In the genomic region with DNA sequence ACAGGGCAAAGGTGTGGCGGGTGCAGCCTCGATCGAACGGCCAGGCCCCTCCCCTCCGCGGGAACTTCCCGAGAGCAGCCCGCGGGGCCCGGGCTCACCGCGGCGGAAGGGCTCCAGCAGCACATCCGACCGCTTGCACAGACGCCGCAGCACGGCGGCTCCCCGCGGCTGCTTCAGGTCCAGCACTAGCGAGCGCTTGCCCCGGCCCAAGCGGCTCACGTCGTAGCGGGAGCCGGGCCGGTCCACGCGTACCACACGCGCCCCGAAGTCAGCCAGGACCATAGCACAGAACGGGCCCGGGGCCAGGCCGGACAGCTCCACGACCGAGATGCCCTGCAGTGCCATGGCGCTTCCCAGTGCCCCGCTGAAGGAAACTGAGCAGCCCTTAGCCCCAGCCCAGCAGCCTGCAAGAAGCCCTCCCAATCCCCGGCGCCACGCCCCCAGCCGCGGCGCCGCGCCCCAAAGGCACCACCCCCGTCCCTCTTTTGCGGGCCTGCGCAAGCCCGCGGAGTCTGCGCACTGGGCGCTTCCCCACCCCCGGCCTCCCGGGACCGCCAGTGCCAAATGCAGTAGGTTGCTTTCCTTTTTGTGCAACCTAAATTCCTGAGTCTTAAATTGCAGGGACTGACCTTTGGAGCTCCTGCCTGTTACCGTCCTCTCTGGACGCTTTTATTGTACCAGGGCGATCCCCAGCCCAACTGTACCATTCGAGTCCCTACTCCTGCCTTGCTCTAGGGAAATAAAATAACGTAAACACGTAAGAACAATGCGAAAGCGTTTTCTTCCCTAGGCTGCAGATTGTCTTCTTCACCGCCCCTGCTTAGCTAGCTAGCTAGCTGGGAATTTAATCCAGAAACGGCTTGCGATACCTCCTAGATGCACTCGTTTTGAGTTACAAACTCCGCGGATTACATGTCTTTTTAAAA, we compare ENCODE assay signal across 1 cellular context.
A peak's percentile ranks its signal among the peaks of the same experiment; 100 is the strongest.
TF ChIP-seq lines count a peak whose summit lies in the region.

A gene (minus strand): TSS at position 376 of the 926 bp plus-strand sequence. CDS start 31 bp downstream, at position 345.

TF ChIP-seq in K562, 482 proteins besides CTCF, POLR2A, EP300 and RAD21 (continued from another document and continues in another):
- TF ChIP-seq PHF21A (IDR thresholded peaks at IDR 0.05; ENCODE audit: borderline replicate concordance, low read depth) (peak; percentile 63; the same call in 1 of the 2 replicates), MAZ (CRISPR knock-in tag; conservative IDR thresholded peaks at IDR 0.05 in 1 of 2, IDR thresholded peaks at IDR 0.05 in 1 of 2) (peak in 1 of 2 experiments; percentile 68), RBFOX2 (IDR thresholded peaks at IDR 0.05; ENCODE audit: low read depth, low read length) (peak; percentile 91), RBM34 (IDR thresholded peaks at IDR 0.05; ENCODE audit: borderline replicate concordance, insufficient read depth, low read length) (0 out of 2 replicates have a peak, but pooled peaks have one; percentile 85), ARID1B (IDR thresholded peaks at IDR 0.05) (0 out of 2 replicates have a peak, but pooled peaks have one; percentile 6), RNF2 (IDR thresholded peaks at IDR 0.05) (peak; percentile 74), TAF7 (tag; IDR thresholded peaks at IDR 0.05) (peak; percentile 51; the same call in 1 of the 2 replicates), TAF1 (IDR thresholded peaks at IDR 0.05; ENCODE audit: control insufficient read depth, extremely low read depth, insufficient read depth, low read length, severe bottlenecking) (peak; percentile 66), EP400 (IDR thresholded peaks at IDR 0.05) (peak; percentile 71), LCOR (CRISPR knock-in tag; IDR thresholded peaks at IDR 0.05) (peak; percentile 81), RBM25 (IDR thresholded peaks at IDR 0.05; ENCODE audit: low read depth, low read length, severe bottlenecking) (no peak), HNRNPLL (IDR thresholded peaks at IDR 0.05; ENCODE audit: low read depth, low read length, poor library complexity, severe bottlenecking) (peak; percentile 99), U2AF1 (optimal IDR thresholded peaks at IDR 0.05; ENCODE audit: low read depth, low read length) (peak; percentile 83), ATF1 (CRISPR knock-in tag; IDR thresholded peaks at IDR 0.05) (no peak), ATF1 (tag; IDR thresholded peaks at IDR 0.05) (peak; percentile 47), MTA2 (IDR thresholded peaks at IDR 0.05; ENCODE audit: low read depth) (no peak), NBN (IDR thresholded peaks at IDR 0.05; ENCODE audit: low read depth) (peak; percentile 45; the same call in 1 of the 2 replicates), ZNF146 (CRISPR knock-in tag; IDR thresholded peaks at IDR 0.05; ENCODE audit: unreplicated experiment) (no peak), ZSCAN29 (IDR thresholded peaks at IDR 0.05) (peak; percentile 61; the same call in 1 of the 2 replicates), BMI1 (IDR thresholded peaks at IDR 0.05; ENCODE audit: low read length) (no peak), POU5F1 (IDR thresholded peaks at IDR 0.05; ENCODE audit: borderline replicate concordance, low read depth, low read length, partially characterized antibody) (peak; percentile 32), ZNF3 (CRISPR knock-in tag; IDR thresholded peaks at IDR 0.05) (0 out of 2 replicates have a peak, but pooled peaks have one; percentile 35), HNRNPH1 (optimal IDR thresholded peaks at IDR 0.05; ENCODE audit: low read depth, low read length) (no peak), RB1 (IDR thresholded peaks at IDR 0.05; ENCODE audit: low read depth) (peak; percentile 63), ZNF24 (IDR thresholded peaks at IDR 0.05) (no peak), KDM2B (CRISPR knock-in tag; IDR thresholded peaks at IDR 0.05) (peak; percentile 89)
- TF ChIP-seq, protein P1, sequence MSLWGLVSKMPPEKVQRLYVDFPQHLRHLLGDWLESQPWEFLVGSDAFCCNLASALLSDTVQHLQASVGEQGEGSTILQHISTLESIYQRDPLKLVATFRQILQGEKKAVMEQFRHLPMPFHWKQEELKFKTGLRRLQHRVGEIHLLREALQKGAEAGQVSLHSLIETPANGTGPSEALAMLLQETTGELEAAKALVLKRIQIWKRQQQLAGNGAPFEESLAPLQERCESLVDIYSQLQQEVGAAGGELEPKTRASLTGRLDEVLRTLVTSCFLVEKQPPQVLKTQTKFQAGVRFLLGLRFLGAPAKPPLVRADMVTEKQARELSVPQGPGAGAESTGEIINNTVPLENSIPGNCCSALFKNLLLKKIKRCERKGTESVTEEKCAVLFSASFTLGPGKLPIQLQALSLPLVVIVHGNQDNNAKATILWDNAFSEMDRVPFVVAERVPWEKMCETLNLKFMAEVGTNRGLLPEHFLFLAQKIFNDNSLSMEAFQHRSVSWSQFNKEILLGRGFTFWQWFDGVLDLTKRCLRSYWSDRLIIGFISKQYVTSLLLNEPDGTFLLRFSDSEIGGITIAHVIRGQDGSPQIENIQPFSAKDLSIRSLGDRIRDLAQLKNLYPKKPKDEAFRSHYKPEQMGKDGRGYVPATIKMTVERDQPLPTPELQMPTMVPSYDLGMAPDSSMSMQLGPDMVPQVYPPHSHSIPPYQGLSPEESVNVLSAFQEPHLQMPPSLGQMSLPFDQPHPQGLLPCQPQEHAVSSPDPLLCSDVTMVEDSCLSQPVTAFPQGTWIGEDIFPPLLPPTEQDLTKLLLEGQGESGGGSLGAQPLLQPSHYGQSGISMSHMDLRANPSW (CRISPR knock-in tag; IDR thresholded peaks at IDR 0.05), result 0 out of 2 replicates have a peak, but pooled peaks have one; percentile 28
- TF ChIP-seq, protein P2, sequence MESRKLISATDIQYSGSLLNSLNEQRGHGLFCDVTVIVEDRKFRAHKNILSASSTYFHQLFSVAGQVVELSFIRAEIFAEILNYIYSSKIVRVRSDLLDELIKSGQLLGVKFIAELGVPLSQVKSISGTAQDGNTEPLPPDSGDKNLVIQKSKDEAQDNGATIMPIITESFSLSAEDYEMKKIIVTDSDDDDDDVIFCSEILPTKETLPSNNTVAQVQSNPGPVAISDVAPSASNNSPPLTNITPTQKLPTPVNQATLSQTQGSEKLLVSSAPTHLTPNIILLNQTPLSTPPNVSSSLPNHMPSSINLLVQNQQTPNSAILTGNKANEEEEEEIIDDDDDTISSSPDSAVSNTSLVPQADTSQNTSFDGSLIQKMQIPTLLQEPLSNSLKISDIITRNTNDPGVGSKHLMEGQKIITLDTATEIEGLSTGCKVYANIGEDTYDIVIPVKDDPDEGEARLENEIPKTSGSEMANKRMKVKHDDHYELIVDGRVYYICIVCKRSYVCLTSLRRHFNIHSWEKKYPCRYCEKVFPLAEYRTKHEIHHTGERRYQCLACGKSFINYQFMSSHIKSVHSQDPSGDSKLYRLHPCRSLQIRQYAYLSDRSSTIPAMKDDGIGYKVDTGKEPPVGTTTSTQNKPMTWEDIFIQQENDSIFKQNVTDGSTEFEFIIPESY (CRISPR knock-in tag; IDR thresholded peaks at IDR 0.05), result peak; percentile 49
- TF ChIP-seq, protein P3, sequence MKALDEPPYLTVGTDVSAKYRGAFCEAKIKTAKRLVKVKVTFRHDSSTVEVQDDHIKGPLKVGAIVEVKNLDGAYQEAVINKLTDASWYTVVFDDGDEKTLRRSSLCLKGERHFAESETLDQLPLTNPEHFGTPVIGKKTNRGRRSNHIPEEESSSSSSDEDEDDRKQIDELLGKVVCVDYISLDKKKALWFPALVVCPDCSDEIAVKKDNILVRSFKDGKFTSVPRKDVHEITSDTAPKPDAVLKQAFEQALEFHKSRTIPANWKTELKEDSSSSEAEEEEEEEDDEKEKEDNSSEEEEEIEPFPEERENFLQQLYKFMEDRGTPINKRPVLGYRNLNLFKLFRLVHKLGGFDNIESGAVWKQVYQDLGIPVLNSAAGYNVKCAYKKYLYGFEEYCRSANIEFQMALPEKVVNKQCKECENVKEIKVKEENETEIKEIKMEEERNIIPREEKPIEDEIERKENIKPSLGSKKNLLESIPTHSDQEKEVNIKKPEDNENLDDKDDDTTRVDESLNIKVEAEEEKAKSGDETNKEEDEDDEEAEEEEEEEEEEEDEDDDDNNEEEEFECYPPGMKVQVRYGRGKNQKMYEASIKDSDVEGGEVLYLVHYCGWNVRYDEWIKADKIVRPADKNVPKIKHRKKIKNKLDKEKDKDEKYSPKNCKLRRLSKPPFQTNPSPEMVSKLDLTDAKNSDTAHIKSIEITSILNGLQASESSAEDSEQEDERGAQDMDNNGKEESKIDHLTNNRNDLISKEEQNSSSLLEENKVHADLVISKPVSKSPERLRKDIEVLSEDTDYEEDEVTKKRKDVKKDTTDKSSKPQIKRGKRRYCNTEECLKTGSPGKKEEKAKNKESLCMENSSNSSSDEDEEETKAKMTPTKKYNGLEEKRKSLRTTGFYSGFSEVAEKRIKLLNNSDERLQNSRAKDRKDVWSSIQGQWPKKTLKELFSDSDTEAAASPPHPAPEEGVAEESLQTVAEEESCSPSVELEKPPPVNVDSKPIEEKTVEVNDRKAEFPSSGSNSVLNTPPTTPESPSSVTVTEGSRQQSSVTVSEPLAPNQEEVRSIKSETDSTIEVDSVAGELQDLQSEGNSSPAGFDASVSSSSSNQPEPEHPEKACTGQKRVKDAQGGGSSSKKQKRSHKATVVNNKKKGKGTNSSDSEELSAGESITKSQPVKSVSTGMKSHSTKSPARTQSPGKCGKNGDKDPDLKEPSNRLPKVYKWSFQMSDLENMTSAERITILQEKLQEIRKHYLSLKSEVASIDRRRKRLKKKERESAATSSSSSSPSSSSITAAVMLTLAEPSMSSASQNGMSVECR (CRISPR knock-in tag; IDR thresholded peaks at IDR 0.05), result peak; percentile 71; the same call in 1 of the 2 replicates
- TF ChIP-seq, protein P4, sequence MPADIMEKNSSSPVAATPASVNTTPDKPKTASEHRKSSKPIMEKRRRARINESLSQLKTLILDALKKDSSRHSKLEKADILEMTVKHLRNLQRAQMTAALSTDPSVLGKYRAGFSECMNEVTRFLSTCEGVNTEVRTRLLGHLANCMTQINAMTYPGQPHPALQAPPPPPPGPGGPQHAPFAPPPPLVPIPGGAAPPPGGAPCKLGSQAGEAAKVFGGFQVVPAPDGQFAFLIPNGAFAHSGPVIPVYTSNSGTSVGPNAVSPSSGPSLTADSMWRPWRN (IDR thresholded peaks at IDR 0.05; ENCODE audit: low read depth), result peak; percentile 62; the same call in 1 of the 2 replicates
- TF ChIP-seq, protein P5, sequence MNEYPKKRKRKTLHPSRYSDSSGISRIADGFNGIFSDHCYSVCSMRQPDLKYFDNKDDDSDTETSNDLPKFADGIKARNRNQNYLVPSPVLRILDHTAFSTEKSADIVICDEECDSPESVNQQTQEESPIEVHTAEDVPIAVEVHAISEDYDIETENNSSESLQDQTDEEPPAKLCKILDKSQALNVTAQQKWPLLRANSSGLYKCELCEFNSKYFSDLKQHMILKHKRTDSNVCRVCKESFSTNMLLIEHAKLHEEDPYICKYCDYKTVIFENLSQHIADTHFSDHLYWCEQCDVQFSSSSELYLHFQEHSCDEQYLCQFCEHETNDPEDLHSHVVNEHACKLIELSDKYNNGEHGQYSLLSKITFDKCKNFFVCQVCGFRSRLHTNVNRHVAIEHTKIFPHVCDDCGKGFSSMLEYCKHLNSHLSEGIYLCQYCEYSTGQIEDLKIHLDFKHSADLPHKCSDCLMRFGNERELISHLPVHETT (CRISPR knock-in tag; conservative IDR thresholded peaks at IDR 0.05 in 1 of 2, IDR thresholded peaks at IDR 0.05 in 1 of 2), result peak in 1 of 2 experiments; percentile 81; a peak in 2 of 4 replicates
- TF ChIP-seq, protein P6, sequence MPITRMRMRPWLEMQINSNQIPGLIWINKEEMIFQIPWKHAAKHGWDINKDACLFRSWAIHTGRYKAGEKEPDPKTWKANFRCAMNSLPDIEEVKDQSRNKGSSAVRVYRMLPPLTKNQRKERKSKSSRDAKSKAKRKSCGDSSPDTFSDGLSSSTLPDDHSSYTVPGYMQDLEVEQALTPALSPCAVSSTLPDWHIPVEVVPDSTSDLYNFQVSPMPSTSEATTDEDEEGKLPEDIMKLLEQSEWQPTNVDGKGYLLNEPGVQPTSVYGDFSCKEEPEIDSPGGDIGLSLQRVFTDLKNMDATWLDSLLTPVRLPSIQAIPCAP (CRISPR knock-in tag; IDR thresholded peaks at IDR 0.05; ENCODE audit: borderline replicate concordance), result no peak
- TF ChIP-seq, protein P7, sequence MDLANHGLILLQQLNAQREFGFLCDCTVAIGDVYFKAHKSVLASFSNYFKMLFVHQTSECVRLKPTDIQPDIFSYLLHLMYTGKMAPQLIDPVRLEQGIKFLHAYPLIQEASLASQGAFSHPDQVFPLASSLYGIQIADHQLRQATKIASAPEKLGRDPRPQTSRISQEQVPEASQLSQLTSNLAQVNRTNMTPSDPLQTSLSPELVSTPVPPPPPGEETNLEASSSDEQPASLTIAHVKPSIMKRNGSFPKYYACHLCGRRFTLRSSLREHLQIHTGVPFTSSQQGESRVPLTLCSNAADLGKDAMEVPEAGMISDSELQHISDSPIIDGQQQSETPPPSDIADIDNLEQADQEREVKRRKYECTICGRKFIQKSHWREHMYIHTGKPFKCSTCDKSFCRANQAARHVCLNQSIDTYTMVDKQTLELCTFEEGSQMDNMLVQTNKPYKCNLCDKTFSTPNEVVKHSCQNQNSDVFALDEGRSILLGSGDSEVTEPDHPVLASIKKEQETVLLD (IDR thresholded peaks at IDR 0.05), result peak; percentile 88
- TF ChIP-seq, protein P8, sequence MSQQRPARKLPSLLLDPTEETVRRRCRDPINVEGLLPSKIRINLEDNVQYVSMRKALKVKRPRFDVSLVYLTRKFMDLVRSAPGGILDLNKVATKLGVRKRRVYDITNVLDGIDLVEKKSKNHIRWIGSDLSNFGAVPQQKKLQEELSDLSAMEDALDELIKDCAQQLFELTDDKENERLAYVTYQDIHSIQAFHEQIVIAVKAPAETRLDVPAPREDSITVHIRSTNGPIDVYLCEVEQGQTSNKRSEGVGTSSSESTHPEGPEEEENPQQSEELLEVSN (IDR thresholded peaks at IDR 0.05; ENCODE audit: borderline replicate concordance in 1 of 2, extremely low read depth in 1 of 2, insufficient read depth in 1 of 2, insufficient read length in 1 of 2, low read depth in 1 of 2, low read length in 1 of 2, poor library complexity in 1 of 2, severe bottlenecking in 1 of 2), result peak; percentile 82 to 86
- TF ChIP-seq, protein P9, sequence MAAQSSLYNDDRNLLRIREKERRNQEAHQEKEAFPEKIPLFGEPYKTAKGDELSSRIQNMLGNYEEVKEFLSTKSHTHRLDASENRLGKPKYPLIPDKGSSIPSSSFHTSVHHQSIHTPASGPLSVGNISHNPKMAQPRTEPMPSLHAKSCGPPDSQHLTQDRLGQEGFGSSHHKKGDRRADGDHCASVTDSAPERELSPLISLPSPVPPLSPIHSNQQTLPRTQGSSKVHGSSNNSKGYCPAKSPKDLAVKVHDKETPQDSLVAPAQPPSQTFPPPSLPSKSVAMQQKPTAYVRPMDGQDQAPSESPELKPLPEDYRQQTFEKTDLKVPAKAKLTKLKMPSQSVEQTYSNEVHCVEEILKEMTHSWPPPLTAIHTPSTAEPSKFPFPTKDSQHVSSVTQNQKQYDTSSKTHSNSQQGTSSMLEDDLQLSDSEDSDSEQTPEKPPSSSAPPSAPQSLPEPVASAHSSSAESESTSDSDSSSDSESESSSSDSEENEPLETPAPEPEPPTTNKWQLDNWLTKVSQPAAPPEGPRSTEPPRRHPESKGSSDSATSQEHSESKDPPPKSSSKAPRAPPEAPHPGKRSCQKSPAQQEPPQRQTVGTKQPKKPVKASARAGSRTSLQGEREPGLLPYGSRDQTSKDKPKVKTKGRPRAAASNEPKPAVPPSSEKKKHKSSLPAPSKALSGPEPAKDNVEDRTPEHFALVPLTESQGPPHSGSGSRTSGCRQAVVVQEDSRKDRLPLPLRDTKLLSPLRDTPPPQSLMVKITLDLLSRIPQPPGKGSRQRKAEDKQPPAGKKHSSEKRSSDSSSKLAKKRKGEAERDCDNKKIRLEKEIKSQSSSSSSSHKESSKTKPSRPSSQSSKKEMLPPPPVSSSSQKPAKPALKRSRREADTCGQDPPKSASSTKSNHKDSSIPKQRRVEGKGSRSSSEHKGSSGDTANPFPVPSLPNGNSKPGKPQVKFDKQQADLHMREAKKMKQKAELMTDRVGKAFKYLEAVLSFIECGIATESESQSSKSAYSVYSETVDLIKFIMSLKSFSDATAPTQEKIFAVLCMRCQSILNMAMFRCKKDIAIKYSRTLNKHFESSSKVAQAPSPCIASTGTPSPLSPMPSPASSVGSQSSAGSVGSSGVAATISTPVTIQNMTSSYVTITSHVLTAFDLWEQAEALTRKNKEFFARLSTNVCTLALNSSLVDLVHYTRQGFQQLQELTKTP (IDR thresholded peaks at IDR 0.05; ENCODE audit: low read depth in 1 of 2, partially characterized antibody in 2 of 2), result peak in 1 of 2 experiments; percentile 21
